ENCODE assay signal across 1 cellular context in genomic region chr13:110629735-110630134, GRCh38.
TF ChIP-seq lines count a peak whose summit lies in the region.

No MANE protein-coding gene starts in this region.

TF ChIP-seq in GM23338, 12 proteins besides CTCF, POLR2A, EP300 and RAD21 (continued from another document):
- TF ChIP-seq, protein P1, sequence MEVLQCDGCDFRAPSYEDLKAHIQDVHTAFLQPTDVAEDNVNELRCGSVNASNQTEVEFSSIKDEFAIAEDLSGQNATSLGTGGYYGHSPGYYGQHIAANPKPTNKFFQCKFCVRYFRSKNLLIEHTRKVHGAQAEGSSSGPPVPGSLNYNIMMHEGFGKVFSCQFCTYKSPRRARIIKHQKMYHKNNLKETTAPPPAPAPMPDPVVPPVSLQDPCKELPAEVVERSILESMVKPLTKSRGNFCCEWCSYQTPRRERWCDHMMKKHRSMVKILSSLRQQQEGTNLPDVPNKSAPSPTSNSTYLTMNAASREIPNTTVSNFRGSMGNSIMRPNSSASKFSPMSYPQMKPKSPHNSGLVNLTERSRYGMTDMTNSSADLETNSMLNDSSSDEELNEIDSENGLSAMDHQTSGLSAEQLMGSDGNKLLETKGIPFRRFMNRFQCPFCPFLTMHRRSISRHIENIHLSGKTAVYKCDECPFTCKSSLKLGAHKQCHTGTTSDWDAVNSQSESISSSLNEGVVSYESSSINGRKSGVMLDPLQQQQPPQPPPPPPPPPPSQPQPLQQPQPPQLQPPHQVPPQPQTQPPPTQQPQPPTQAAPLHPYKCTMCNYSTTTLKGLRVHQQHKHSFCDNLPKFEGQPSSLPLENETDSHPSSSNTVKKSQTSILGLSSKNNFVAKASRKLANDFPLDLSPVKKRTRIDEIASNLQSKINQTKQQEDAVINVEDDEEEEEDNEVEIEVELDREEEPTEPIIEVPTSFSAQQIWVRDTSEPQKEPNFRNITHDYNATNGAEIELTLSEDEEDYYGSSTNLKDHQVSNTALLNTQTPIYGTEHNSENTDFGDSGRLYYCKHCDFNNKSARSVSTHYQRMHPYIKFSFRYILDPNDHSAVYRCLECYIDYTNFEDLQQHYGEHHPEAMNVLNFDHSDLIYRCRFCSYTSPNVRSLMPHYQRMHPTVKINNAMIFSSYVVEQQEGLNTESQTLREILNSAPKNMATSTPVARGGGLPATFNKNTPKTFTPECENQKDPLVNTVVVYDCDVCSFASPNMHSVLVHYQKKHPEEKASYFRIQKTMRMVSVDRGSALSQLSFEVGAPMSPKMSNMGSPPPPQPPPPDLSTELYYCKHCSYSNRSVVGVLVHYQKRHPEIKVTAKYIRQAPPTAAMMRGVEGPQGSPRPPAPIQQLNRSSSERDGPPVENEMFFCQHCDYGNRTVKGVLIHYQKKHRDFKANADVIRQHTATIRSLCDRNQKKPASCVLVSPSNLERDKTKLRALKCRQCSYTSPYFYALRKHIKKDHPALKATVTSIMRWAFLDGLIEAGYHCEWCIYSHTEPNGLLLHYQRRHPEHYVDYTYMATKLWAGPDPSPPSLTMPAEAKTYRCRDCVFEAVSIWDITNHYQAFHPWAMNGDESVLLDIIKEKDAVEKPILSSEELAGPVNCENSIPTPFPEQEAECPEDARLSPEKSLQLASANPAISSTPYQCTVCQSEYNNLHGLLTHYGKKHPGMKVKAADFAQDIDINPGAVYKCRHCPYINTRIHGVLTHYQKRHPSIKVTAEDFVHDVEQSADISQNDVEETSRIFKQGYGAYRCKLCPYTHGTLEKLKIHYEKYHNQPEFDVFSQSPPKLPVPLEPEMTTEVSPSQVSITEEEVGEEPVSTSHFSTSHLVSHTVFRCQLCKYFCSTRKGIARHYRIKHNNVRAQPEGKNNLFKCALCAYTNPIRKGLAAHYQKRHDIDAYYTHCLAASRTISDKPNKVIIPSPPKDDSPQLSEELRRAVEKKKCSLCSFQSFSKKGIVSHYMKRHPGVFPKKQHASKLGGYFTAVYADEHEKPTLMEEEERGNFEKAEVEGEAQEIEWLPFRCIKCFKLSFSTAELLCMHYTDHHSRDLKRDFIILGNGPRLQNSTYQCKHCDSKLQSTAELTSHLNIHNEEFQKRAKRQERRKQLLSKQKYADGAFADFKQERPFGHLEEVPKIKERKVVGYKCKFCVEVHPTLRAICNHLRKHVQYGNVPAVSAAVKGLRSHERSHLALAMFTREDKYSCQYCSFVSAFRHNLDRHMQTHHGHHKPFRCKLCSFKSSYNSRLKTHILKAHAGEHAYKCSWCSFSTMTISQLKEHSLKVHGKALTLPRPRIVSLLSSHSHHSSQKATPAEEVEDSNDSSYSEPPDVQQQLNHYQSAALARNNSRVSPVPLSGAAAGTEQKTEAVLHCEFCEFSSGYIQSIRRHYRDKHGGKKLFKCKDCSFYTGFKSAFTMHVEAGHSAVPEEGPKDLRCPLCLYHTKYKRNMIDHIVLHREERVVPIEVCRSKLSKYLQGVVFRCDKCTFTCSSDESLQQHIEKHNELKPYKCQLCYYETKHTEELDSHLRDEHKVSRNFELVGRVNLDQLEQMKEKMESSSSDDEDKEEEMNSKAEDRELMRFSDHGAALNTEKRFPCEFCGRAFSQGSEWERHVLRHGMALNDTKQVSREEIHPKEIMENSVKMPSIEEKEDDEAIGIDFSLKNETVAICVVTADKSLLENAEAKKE (CRISPR knock-in tag; IDR thresholded peaks at IDR 0.05): no peak
- TF ChIP-seq EZH2phosphoT487 (IDR thresholded peaks at IDR 0.05; ENCODE audit: unreplicated experiment) (no peak), EZH2 (IDR thresholded peaks at IDR 0.05; ENCODE audit: low read depth, unreplicated experiment) (no peak), ZNF331 (CRISPR knock-in tag; IDR thresholded peaks at IDR 0.05; ENCODE audit: low read depth) (no peak), POLR2AphosphoS5 (IDR thresholded peaks at IDR 0.05; ENCODE audit: low read depth) (no peak), ZNF114 (CRISPR knock-in tag; IDR thresholded peaks at IDR 0.05) (no peak), CREB1 (CRISPR knock-in tag; IDR thresholded peaks at IDR 0.05; ENCODE audit: low read depth) (no peak), JUNB (IDR thresholded peaks at IDR 0.05; ENCODE audit: unreplicated experiment) (no peak), STAT1 (IDR thresholded peaks at IDR 0.05; ENCODE audit: unreplicated experiment) (no peak), NANOG (IDR thresholded peaks at IDR 0.05; ENCODE audit: borderline replicate concordance) (no peak)
- TF ChIP-seq, protein P2, sequence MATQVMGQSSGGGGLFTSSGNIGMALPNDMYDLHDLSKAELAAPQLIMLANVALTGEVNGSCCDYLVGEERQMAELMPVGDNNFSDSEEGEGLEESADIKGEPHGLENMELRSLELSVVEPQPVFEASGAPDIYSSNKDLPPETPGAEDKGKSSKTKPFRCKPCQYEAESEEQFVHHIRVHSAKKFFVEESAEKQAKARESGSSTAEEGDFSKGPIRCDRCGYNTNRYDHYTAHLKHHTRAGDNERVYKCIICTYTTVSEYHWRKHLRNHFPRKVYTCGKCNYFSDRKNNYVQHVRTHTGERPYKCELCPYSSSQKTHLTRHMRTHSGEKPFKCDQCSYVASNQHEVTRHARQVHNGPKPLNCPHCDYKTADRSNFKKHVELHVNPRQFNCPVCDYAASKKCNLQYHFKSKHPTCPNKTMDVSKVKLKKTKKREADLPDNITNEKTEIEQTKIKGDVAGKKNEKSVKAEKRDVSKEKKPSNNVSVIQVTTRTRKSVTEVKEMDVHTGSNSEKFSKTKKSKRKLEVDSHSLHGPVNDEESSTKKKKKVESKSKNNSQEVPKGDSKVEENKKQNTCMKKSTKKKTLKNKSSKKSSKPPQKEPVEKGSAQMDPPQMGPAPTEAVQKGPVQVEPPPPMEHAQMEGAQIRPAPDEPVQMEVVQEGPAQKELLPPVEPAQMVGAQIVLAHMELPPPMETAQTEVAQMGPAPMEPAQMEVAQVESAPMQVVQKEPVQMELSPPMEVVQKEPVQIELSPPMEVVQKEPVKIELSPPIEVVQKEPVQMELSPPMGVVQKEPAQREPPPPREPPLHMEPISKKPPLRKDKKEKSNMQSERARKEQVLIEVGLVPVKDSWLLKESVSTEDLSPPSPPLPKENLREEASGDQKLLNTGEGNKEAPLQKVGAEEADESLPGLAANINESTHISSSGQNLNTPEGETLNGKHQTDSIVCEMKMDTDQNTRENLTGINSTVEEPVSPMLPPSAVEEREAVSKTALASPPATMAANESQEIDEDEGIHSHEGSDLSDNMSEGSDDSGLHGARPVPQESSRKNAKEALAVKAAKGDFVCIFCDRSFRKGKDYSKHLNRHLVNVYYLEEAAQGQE (IDR thresholded peaks at IDR 0.05; ENCODE audit: unreplicated experiment): no peak
TF ChIP-seq in GM23338: peak in this region for 0.
